In the genomic region with DNA sequence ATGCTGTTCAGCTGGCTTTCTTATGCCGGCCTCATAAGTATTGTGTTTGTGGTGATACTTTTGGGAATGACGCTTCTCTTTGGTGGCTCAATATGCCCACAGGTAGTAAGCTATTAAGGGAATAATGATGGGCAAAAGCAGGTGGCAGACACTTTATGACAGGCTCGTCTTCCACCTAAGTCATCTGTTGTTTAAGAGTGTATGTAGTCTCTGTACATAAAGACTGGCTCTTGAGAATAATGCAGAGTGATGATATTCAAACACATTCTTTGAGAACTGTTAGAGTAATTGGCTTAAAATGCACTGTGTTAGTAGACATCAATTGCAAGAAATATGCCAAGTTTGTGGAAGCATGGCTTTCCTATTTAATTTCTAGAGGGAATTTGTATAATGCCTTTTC, we compare ENCODE assay signal across 1 cellular context.
TF ChIP-seq lines count a peak whose summit lies in the region.

No MANE protein-coding gene starts in this region.

TF ChIP-seq in HepG2, 621 proteins besides CTCF, POLR2A, EP300 and RAD21 (continued from another document):
- TF ChIP-seq, protein P1, sequence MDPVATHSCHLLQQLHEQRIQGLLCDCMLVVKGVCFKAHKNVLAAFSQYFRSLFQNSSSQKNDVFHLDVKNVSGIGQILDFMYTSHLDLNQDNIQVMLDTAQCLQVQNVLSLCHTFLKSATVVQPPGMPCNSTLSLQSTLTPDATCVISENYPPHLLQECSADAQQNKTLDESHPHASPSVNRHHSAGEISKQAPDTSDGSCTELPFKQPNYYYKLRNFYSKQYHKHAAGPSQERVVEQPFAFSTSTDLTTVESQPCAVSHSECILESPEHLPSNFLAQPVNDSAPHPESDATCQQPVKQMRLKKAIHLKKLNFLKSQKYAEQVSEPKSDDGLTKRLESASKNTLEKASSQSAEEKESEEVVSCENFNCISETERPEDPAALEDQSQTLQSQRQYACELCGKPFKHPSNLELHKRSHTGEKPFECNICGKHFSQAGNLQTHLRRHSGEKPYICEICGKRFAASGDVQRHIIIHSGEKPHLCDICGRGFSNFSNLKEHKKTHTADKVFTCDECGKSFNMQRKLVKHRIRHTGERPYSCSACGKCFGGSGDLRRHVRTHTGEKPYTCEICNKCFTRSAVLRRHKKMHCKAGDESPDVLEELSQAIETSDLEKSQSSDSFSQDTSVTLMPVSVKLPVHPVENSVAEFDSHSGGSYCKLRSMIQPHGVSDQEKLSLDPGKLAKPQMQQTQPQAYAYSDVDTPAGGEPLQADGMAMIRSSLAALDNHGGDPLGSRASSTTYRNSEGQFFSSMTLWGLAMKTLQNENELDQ (CRISPR knock-in tag; IDR thresholded peaks at IDR 0.05; ENCODE audit: borderline replicate concordance) = no peak
- TF ChIP-seq NFIC (IDR thresholded peaks at IDR 0.05; ENCODE audit: low read length) = no peak
- TF ChIP-seq STAT5B (CRISPR knock-in tag; IDR thresholded peaks at IDR 0.05) = no peak
- TF ChIP-seq, protein P2, sequence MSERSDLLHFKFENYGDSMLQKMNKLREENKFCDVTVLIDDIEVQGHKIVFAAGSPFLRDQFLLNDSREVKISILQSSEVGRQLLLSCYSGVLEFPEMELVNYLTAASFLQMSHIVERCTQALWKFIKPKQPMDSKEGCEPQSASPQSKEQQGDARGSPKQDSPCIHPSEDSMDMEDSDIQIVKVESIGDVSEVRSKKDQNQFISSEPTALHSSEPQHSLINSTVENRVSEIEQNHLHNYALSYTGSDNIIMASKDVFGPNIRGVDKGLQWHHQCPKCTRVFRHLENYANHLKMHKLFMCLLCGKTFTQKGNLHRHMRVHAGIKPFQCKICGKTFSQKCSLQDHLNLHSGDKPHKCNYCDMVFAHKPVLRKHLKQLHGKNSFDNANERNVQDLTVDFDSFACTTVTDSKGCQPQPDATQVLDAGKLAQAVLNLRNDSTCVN (CRISPR knock-in tag; IDR thresholded peaks at IDR 0.05; ENCODE audit: borderline replicate concordance) = no peak
- TF ChIP-seq ZNF562 (CRISPR knock-in tag; IDR thresholded peaks at IDR 0.05; ENCODE audit: borderline replicate concordance) = no peak
